Comparison of ENCODE assay signal across 1 cellular context in genomic region chr11:129750343-129751292, GRCh38.
A peak's percentile ranks its signal among the peaks of the same experiment; 100 is the strongest.
TF ChIP-seq lines count a peak whose summit lies in the region.

No MANE protein-coding gene starts in this region.

TF ChIP-seq in HepG2, 621 proteins besides CTCF, POLR2A, EP300 and RAD21 (continued from another document and continues in another):
- peak; percentile 74; the same call in 1 of the 2 replicates for TF ChIP-seq MYPOP (CRISPR knock-in tag; IDR thresholded peaks at IDR 0.05)
- TF ChIP-seq CREB1 (IDR thresholded peaks at IDR 0.05), result no peak
- TF ChIP-seq CREB1 (CRISPR knock-in tag; IDR thresholded peaks at IDR 0.05), result no peak
- TF ChIP-seq PHF21A (CRISPR knock-in tag; IDR thresholded peaks at IDR 0.05), result peak; percentile 31; the same call in 1 of the 2 replicates
- TF ChIP-seq ZFP1 (CRISPR knock-in tag; IDR thresholded peaks at IDR 0.05), result no peak
- peak; percentile 38; the same call in 1 of the 2 replicates for TF ChIP-seq IRF2 (CRISPR knock-in tag; IDR thresholded peaks at IDR 0.05)
- peak; percentile 84; the same call in 1 of the 2 replicates for TF ChIP-seq ZFP90 (CRISPR knock-in tag; IDR thresholded peaks at IDR 0.05; ENCODE audit: borderline replicate concordance)
- peak; percentile 74 for TF ChIP-seq CCDC6 (CRISPR knock-in tag; IDR thresholded peaks at IDR 0.05)
- TF ChIP-seq ARNT2 (CRISPR knock-in tag; IDR thresholded peaks at IDR 0.05; ENCODE audit: low read depth), result peak; percentile 82
- no peak for TF ChIP-seq ZC3H4 (CRISPR knock-in tag; IDR thresholded peaks at IDR 0.05; ENCODE audit: borderline replicate concordance)
- no peak for TF ChIP-seq ZNF224 (CRISPR knock-in tag; IDR thresholded peaks at IDR 0.05)
- TF ChIP-seq HNRNPH1 (optimal IDR thresholded peaks at IDR 0.05; ENCODE audit: low read depth, low read length), result no peak
- no peak for TF ChIP-seq GMEB2 (CRISPR knock-in tag; IDR thresholded peaks at IDR 0.05; ENCODE audit: low read depth)
- TF ChIP-seq ELF3 (CRISPR knock-in tag; IDR thresholded peaks at IDR 0.05), result peak; percentile 57; the same call in 1 of the 2 replicates
- peak; percentile 65; the same call in 1 of the 2 replicates for TF ChIP-seq MEIS2 (CRISPR knock-in tag; IDR thresholded peaks at IDR 0.05)
- no peak for TF ChIP-seq TBP (CRISPR knock-in tag; IDR thresholded peaks at IDR 0.05)
- TF ChIP-seq MYC (CRISPR knock-in tag; IDR thresholded peaks at IDR 0.05; ENCODE audit: borderline replicate concordance), result peak; percentile 74
- TF ChIP-seq ZNF749 (CRISPR knock-in tag; IDR thresholded peaks at IDR 0.05; ENCODE audit: borderline replicate concordance), result peak; percentile 72; the same call in 1 of the 2 replicates
- 0 out of 2 replicates have a peak, but pooled peaks have one; percentile 54 for TF ChIP-seq ADNP (CRISPR knock-in tag; IDR thresholded peaks at IDR 0.05)
- TF ChIP-seq ZBTB33 (CRISPR knock-in tag; IDR thresholded peaks at IDR 0.05), result peak; percentile 56; the same call in 1 of the 2 replicates
- TF ChIP-seq ZNF777 (CRISPR knock-in tag; IDR thresholded peaks at IDR 0.05), result peak; percentile 65
- TF ChIP-seq CENPT (CRISPR knock-in tag; IDR thresholded peaks at IDR 0.05; ENCODE audit: low read depth), result peak; percentile 80; the same call in 1 of the 2 replicates
- TF ChIP-seq TSC22D2 (CRISPR knock-in tag; IDR thresholded peaks at IDR 0.05; ENCODE audit: borderline replicate concordance), result peak; percentile 79; the same call in 1 of the 2 replicates
- TF ChIP-seq ZNF574 (CRISPR knock-in tag; IDR thresholded peaks at IDR 0.05), result peak; percentile 75
- TF ChIP-seq NCOA2 (CRISPR knock-in tag; IDR thresholded peaks at IDR 0.05), result peak; percentile 23; the same call in 1 of the 2 replicates
- TF ChIP-seq ZNF564 (CRISPR knock-in tag; IDR thresholded peaks at IDR 0.05), result peak; percentile 57; the same call in 1 of the 2 replicates
- TF ChIP-seq ZFY (CRISPR knock-in tag; IDR thresholded peaks at IDR 0.05), result peak; percentile 82
- peak; percentile 88; the same call in 1 of the 2 replicates for TF ChIP-seq ZNF616 (CRISPR knock-in tag; IDR thresholded peaks at IDR 0.05; ENCODE audit: low read depth)
- 0 out of 2 replicates have a peak, but pooled peaks have one; percentile 22 for TF ChIP-seq BHLHE40 (IDR thresholded peaks at IDR 0.05; ENCODE audit: low read length)
- TF ChIP-seq ZIK1 (CRISPR knock-in tag; IDR thresholded peaks at IDR 0.05; ENCODE audit: borderline replicate concordance, low read depth), result peak; percentile 44; the same call in 1 of the 2 replicates
- peak; percentile 47; the same call in 1 of the 2 replicates for TF ChIP-seq ZNF503 (CRISPR knock-in tag; IDR thresholded peaks at IDR 0.05)
- TF ChIP-seq ZNF558 (CRISPR knock-in tag; IDR thresholded peaks at IDR 0.05; ENCODE audit: borderline replicate concordance), result no peak
- TF ChIP-seq MXI1 (IDR thresholded peaks at IDR 0.05; ENCODE audit: borderline replicate concordance, low read depth, low read length), result peak; percentile 47; the same call in 1 of the 3 replicates
- TF ChIP-seq IKZF4 (CRISPR knock-in tag; IDR thresholded peaks at IDR 0.05; ENCODE audit: borderline replicate concordance, low read depth, not compliant biosample characterization), result peak; percentile 61
- TF ChIP-seq SALL2 (CRISPR knock-in tag; IDR thresholded peaks at IDR 0.05), result peak; percentile 70
- peak; percentile 93 to 96 for TF ChIP-seq HMGXB4 (CRISPR knock-in tag; IDR thresholded peaks at IDR 0.05; ENCODE audit: borderline replicate concordance in 1 of 2, low read depth in 1 of 2)
- 0 out of 2 replicates have a peak, but pooled peaks have one; percentile 23 for TF ChIP-seq NFKB2 (CRISPR knock-in tag; IDR thresholded peaks at IDR 0.05; ENCODE audit: borderline replicate concordance)
- no peak for TF ChIP-seq ZBTB34 (CRISPR knock-in tag; IDR thresholded peaks at IDR 0.05)
- 0 out of 2 replicates have a peak, but pooled peaks have one; percentile 73 for TF ChIP-seq ZSCAN20 (CRISPR knock-in tag; IDR thresholded peaks at IDR 0.05; ENCODE audit: borderline replicate concordance)
- 0 out of 2 replicates have a peak, but pooled peaks have one; percentile 35 for TF ChIP-seq ZHX1 (CRISPR knock-in tag; IDR thresholded peaks at IDR 0.05; ENCODE audit: low read depth)
- TF ChIP-seq ERF (CRISPR knock-in tag; IDR thresholded peaks at IDR 0.05), result 0 out of 2 replicates have a peak, but pooled peaks have one; percentile 43
- peak; percentile 69; the same call in 1 of the 2 replicates for TF ChIP-seq ZNF274 (CRISPR knock-in tag; IDR thresholded peaks at IDR 0.05)
- peak; percentile 56 for TF ChIP-seq FOXA3 (CRISPR knock-in tag; IDR thresholded peaks at IDR 0.05)
- peak; percentile 70; the same call in 1 of the 2 replicates for TF ChIP-seq ZNF766 (CRISPR knock-in tag; IDR thresholded peaks at IDR 0.05; ENCODE audit: borderline replicate concordance)
- 0 out of 2 replicates have a peak, but pooled peaks have one; percentile 34 for TF ChIP-seq ZNF253 (CRISPR knock-in tag; IDR thresholded peaks at IDR 0.05; ENCODE audit: borderline replicate concordance)
- peak; percentile 84 for TF ChIP-seq ZBTB14 (CRISPR knock-in tag; IDR thresholded peaks at IDR 0.05)
